1 cellular context compared by ENCODE assay signal in genomic region chr6:13139119-13139518, GRCh38.
TF ChIP-seq lines count a peak whose summit lies in the region.

No MANE protein-coding gene starts in this region.

TF ChIP-seq in K562, 482 proteins besides CTCF, POLR2A, EP300 and RAD21:
- TF ChIP-seq ZBTB2 (IDR thresholded peaks at IDR 0.05) (no peak), ZBTB40 (IDR thresholded peaks at IDR 0.05) (peak; percentile 80), ZBTB40 (CRISPR knock-in tag; IDR thresholded peaks at IDR 0.05) (no peak)
